In the genomic region with DNA sequence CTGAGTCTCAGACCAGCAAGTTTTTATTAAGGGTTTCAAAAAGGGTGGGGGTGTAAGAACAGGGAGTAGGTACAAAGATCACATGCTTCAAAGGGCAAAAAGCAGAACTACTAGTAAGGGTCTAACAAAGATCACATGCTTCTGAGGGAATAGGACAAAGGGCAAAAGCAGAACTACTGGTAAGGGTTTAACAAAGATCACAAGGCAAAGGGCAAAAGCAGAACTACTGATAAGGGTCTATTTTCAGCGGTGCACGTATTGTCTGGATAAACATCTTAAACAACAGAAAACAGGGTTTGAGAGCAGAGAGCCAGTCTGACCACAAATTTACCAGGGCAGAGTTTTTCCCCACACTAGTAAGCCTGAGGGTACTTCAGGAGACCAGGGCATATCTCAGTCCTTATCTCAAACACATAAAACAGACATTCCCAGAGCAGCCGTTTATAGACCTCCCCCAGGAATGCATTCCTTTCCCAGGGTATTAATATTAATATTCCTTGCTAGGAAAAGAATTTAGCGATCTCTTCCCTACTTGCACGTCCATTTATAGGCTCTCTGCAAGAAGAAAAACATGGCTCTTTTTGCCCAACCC, we compare ENCODE assay signal across 11 cellular contexts. TPM values are rescaled to one million over a fixed set of nuclear protein-coding genes. Genes with fewer than 3 reads are reported as not detected.
"Had no signal": no experiment of that assay in that cellular context is flagged by ENCODE, and none has a peak within 500 bp of the region (broad histone marks: within the 10 kb centered on the region; RNA-seq: fewer than 3 reads in every experiment).

No MANE protein-coding gene starts in this region.

RNA-seq across cellular contexts. Expression of gene BBOX1, which starts 49.8 kb away (rescaled TPM):
- total RNA-seq: dermis blood vessel endothelial cell; kidney epithelial cell; myocyte; naive thymus-derived CD8-positive, alpha-beta T cell; omental fat pad; posterior vena cava; pulmonary artery endothelial cell; thoracic aorta had no signal
- polyA plus RNA-seq: heart right ventricle, neural cell, small intestine had no signal
